Comparison of ENCODE assay signal across 1 cellular context in the genomic region with DNA sequence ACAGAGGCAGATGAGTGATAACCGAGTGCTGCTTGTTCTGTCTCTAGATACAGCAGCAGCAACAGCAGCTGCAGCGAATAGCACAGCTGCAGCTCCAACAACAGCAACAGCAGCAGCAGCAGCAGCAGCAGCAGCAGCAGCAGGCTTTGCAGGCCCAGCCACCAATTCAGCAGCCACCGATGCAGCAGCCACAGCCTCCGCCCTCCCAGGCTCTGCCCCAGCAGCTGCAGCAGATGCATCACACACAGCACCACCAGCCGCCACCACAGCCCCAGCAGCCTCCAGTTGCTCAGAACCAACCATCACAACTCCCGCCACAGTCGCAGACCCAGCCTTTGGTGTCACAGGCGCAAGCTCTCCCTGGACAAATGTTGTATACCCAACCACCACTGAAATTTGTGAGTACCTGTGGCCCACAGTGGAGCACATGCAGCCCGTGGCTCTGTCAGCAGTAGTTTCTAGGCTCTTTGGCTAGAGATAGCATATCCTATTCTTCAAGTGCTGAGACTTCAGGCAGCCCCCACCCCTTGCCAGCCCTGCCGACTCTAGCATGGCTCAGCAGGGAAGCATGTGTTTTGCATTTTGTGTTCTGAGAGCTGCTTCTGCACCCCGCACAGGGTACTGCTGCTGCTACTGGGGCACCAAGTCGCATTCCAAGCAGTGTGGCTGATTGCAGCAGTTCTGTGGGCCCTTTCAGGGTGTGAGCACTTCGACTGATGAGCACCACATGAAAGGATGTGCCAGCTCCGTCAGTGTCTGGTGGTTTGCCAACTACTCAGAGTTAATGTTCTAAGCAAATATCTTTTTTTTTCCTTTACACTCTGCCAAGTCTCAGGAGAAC.
TF ChIP-seq lines count a peak whose summit lies in the region.

No MANE protein-coding gene starts in this region.

TF ChIP-seq in WTC11, 78 proteins besides CTCF, POLR2A, EP300 and RAD21 (continued from another document):
- TF ChIP-seq, protein P1, sequence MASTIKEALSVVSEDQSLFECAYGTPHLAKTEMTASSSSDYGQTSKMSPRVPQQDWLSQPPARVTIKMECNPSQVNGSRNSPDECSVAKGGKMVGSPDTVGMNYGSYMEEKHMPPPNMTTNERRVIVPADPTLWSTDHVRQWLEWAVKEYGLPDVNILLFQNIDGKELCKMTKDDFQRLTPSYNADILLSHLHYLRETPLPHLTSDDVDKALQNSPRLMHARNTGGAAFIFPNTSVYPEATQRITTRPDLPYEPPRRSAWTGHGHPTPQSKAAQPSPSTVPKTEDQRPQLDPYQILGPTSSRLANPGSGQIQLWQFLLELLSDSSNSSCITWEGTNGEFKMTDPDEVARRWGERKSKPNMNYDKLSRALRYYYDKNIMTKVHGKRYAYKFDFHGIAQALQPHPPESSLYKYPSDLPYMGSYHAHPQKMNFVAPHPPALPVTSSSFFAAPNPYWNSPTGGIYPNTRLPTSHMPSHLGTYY (CRISPR knock-in tag; IDR thresholded peaks at IDR 0.05): no peak
- TF ChIP-seq ZNF416 (CRISPR knock-in tag; IDR thresholded peaks at IDR 0.05): no peak
- no peak for TF ChIP-seq NR1H2 (CRISPR knock-in tag; IDR thresholded peaks at IDR 0.05)
TF ChIP-seq in WTC11: peak in this region for 0.
